10 cellular contexts compared by ENCODE assay signal in genomic region chr4:7581477-7581876, GRCh38.
DNase-seq lines count a peak whose midpoint lies in the region; ATAC-seq lines count a peak whose summit lies in the region.
"Had no signal": no experiment of that assay in that cellular context is flagged by ENCODE, and none has a peak within 500 bp of the region (broad histone marks: within the 10 kb centered on the region; RNA-seq: fewer than 3 reads in every experiment).

No MANE protein-coding gene starts in this region.

- peak; percentile 29 for DNase-seq in activated naive CD4-positive, alpha-beta T cell treated with anti-CD3 and anti-CD28 coated beads for 36 hours
- no peak for DNase-seq in activated naive CD4-positive, alpha-beta T cell treated with anti-CD3 and anti-CD28 coated beads, Interleukin-2, amount 50 U/mL, for 16 hours
- DNase-seq in NAMALWA (ENCODE audit: low spot score) (peak; percentile 18), dermis blood vessel endothelial cell (peak; percentile 51), neuronal stem cell (ENCODE audit: low spot score) (peak; percentile 74), foreskin melanocyte (no peak)
- DNase-seq in activated effector memory CD4-positive, alpha-beta T cell treated with anti-CD3 and anti-CD28 coated beads, Interleukin-2, amount 50 U/mL, for 16 hours: no peak
- DNase-seq: NCI-H69, pancreas had no signal

- H3K27ac Mint-ChIP-seq in activated naive CD4-positive, alpha-beta T cell treated with anti-CD3 and anti-CD28 coated beads for 36 hours: no peak overlapping the region

- H3K36me3 Mint-ChIP-seq in activated naive CD4-positive, alpha-beta T cell treated with anti-CD3 and anti-CD28 coated beads for 36 hours (ENCODE audit: low read depth): peaks cover 4% of the 10 kb centered on the region

- no peaks in the 10 kb centered on the region for H3K79me1 ChIP-seq in neuronal stem cell (ENCODE audit: low read depth, low read length)

- H2AFZ ChIP-seq in neuronal stem cell (ENCODE audit: low read length): no peak overlapping the region

- WGBS in neuronal stem cell (ENCODE audit: extremely low coverage in 2 of 2, insufficient read length in 2 of 2, insufficient replicate concordance in 1 of 2), 2 donors: no CpG with 5 or more reads among the region's 8 CpGs

- H2BK12ac ChIP-seq in neuronal stem cell (ENCODE audit: low read length): no peak overlapping the region

- no peak overlapping the region for H4K8ac ChIP-seq in neuronal stem cell (ENCODE audit: low read depth, low read length)

- intact Hi-C loops in activated naive CD4-positive, alpha-beta T cell treated with anti-CD3 and anti-CD28 coated beads for 36 hours (cut with micrococcal nuclease): no loop called here

- H2BK5ac ChIP-seq in neuronal stem cell (ENCODE audit: low read length): no peak overlapping the region

- CTCF ChIA-PET in activated naive CD4-positive, alpha-beta T cell treated with anti-CD3 and anti-CD28 coated beads for 36 hours (lab: Charles Lee): no interaction called here

- no peak overlapping the region for H3K4me3 ChIP-seq in neuronal stem cell (ENCODE audit: low read length in 2 of 2)
- H3K4me3 ChIP-seq: pancreas had no signal

- no peak overlapping the region for H3K23ac ChIP-seq in neuronal stem cell (ENCODE audit: low read depth, low read length, poor library complexity)

- peaks cover 3 to 10% of the 10 kb centered on the region in 2 donors for H3K9me3 ChIP-seq in neuronal stem cell (replicated peaks in 1 of 2; ENCODE audit: control insufficient read depth in 2 of 2, insufficient read depth in 1 of 2, low read depth in 1 of 2, low read length in 2 of 2)
- H3K9me3 ChIP-seq: pancreas had no signal

- no peak overlapping the region for H3K4me3 Mint-ChIP-seq in activated naive CD4-positive, alpha-beta T cell treated with anti-CD3 and anti-CD28 coated beads for 36 hours

- H3K14ac ChIP-seq in neuronal stem cell (ENCODE audit: low read length): no peak overlapping the region

- H3K27me3 ChIP-seq in neuronal stem cell (ENCODE audit: control insufficient read depth in 3 of 3, insufficient read depth in 3 of 3, low read depth in 1 of 3, low read length in 3 of 3): no peaks in the 10 kb centered on the region
- H3K27me3 ChIP-seq: pancreas had no signal

- H4K91ac ChIP-seq in neuronal stem cell (ENCODE audit: low read depth, low read length, poor library complexity): no peak overlapping the region

- no peak overlapping the region for H3K9ac ChIP-seq in neuronal stem cell (ENCODE audit: low read depth, low read length, poor library complexity)

- H3K27me3 Mint-ChIP-seq in activated naive CD4-positive, alpha-beta T cell treated with anti-CD3 and anti-CD28 coated beads for 36 hours (ENCODE audit: low read depth): no peaks in the 10 kb centered on the region

- no peak for ATAC-seq in GM21360 (IDR thresholded peaks at IDR 0.05; ENCODE audit: unreplicated experiment)

- no peaks in the 10 kb centered on the region for H3K4me1 ChIP-seq in neuronal stem cell (ENCODE audit: control insufficient read depth in 2 of 2, insufficient read depth in 1 of 2, low read depth in 1 of 2, low read length in 2 of 2)
- H3K4me1 ChIP-seq: pancreas had no signal

- no peak overlapping the region for H2AK5ac ChIP-seq in neuronal stem cell (ENCODE audit: low read depth, low read length)

- H3K27ac ChIP-seq in neuronal stem cell (replicated peaks; ENCODE audit: low read length): no peak overlapping the region
- H3K27ac ChIP-seq: pancreas had no signal

- no peak overlapping the region for H3K4ac ChIP-seq in neuronal stem cell (ENCODE audit: low read length)

- H3K9me3 Mint-ChIP-seq in activated naive CD4-positive, alpha-beta T cell treated with anti-CD3 and anti-CD28 coated beads for 36 hours: peaks cover 34% of the 10 kb centered on the region

- no peaks in the 10 kb centered on the region for H3K36me3 ChIP-seq in neuronal stem cell (replicated peaks in 1 of 2; ENCODE audit: control insufficient read depth in 2 of 2, insufficient read depth in 2 of 2, low read length in 2 of 2)
- H3K36me3 ChIP-seq: pancreas had no signal

- no peak overlapping the region for H3K18ac ChIP-seq in neuronal stem cell (ENCODE audit: low read length)

- H3K4me2 ChIP-seq in neuronal stem cell (ENCODE audit: insufficient read depth, low read length, poor library complexity, severe bottlenecking): no peak overlapping the region

- H2BK120ac ChIP-seq in neuronal stem cell (ENCODE audit: low read depth, low read length): no peak overlapping the region

- H3K4me1 Mint-ChIP-seq in activated naive CD4-positive, alpha-beta T cell treated with anti-CD3 and anti-CD28 coated beads for 36 hours (ENCODE audit: low read depth): no peaks in the 10 kb centered on the region

- H2BK15ac ChIP-seq in neuronal stem cell (ENCODE audit: low read length): no peak overlapping the region

Comparison
In these comparisons a context has a peak if more than half of its experiments do, and no peak if none do; other contexts are left out.
1. DNase-seq: peak in activated naive CD4-positive, alpha-beta T cell treated with anti-CD3 and anti-CD28 coated beads for 36 hours (single experiment), NAMALWA (single experiment), dermis blood vessel endothelial cell (single experiment) and neuronal stem cell (single experiment); none in activated naive CD4-positive, alpha-beta T cell treated with anti-CD3 and anti-CD28 coated beads, Interleukin-2, amount 50 U/mL, for 16 hours (single experiment), activated effector memory CD4-positive, alpha-beta T cell treated with anti-CD3 and anti-CD28 coated beads, Interleukin-2, amount 50 U/mL, for 16 hours (single experiment) and foreskin melanocyte (single experiment).